1 cellular context compared by ENCODE assay signal in genomic region chr3:49535971-49536874, GRCh38.
TF ChIP-seq lines count a peak whose summit lies in the region.

No MANE protein-coding gene starts in this region.

TF ChIP-seq in H1, 55 proteins besides CTCF, POLR2A, EP300 and RAD21:
- no peak for TF ChIP-seq EZH2 (IDR thresholded peaks at IDR 0.05; ENCODE audit: low read depth, low read length, severe bottlenecking)
- TF ChIP-seq YY1 (IDR thresholded peaks at IDR 0.05; ENCODE audit: low read depth, low read length): no peak
- no peak for TF ChIP-seq BCL11A (IDR thresholded peaks at IDR 0.05; ENCODE audit: low read depth in 2 of 2, low read length in 2 of 2)
- no peak for TF ChIP-seq CHD2 (IDR thresholded peaks at IDR 0.05; ENCODE audit: low read length)
- TF ChIP-seq, protein P1, sequence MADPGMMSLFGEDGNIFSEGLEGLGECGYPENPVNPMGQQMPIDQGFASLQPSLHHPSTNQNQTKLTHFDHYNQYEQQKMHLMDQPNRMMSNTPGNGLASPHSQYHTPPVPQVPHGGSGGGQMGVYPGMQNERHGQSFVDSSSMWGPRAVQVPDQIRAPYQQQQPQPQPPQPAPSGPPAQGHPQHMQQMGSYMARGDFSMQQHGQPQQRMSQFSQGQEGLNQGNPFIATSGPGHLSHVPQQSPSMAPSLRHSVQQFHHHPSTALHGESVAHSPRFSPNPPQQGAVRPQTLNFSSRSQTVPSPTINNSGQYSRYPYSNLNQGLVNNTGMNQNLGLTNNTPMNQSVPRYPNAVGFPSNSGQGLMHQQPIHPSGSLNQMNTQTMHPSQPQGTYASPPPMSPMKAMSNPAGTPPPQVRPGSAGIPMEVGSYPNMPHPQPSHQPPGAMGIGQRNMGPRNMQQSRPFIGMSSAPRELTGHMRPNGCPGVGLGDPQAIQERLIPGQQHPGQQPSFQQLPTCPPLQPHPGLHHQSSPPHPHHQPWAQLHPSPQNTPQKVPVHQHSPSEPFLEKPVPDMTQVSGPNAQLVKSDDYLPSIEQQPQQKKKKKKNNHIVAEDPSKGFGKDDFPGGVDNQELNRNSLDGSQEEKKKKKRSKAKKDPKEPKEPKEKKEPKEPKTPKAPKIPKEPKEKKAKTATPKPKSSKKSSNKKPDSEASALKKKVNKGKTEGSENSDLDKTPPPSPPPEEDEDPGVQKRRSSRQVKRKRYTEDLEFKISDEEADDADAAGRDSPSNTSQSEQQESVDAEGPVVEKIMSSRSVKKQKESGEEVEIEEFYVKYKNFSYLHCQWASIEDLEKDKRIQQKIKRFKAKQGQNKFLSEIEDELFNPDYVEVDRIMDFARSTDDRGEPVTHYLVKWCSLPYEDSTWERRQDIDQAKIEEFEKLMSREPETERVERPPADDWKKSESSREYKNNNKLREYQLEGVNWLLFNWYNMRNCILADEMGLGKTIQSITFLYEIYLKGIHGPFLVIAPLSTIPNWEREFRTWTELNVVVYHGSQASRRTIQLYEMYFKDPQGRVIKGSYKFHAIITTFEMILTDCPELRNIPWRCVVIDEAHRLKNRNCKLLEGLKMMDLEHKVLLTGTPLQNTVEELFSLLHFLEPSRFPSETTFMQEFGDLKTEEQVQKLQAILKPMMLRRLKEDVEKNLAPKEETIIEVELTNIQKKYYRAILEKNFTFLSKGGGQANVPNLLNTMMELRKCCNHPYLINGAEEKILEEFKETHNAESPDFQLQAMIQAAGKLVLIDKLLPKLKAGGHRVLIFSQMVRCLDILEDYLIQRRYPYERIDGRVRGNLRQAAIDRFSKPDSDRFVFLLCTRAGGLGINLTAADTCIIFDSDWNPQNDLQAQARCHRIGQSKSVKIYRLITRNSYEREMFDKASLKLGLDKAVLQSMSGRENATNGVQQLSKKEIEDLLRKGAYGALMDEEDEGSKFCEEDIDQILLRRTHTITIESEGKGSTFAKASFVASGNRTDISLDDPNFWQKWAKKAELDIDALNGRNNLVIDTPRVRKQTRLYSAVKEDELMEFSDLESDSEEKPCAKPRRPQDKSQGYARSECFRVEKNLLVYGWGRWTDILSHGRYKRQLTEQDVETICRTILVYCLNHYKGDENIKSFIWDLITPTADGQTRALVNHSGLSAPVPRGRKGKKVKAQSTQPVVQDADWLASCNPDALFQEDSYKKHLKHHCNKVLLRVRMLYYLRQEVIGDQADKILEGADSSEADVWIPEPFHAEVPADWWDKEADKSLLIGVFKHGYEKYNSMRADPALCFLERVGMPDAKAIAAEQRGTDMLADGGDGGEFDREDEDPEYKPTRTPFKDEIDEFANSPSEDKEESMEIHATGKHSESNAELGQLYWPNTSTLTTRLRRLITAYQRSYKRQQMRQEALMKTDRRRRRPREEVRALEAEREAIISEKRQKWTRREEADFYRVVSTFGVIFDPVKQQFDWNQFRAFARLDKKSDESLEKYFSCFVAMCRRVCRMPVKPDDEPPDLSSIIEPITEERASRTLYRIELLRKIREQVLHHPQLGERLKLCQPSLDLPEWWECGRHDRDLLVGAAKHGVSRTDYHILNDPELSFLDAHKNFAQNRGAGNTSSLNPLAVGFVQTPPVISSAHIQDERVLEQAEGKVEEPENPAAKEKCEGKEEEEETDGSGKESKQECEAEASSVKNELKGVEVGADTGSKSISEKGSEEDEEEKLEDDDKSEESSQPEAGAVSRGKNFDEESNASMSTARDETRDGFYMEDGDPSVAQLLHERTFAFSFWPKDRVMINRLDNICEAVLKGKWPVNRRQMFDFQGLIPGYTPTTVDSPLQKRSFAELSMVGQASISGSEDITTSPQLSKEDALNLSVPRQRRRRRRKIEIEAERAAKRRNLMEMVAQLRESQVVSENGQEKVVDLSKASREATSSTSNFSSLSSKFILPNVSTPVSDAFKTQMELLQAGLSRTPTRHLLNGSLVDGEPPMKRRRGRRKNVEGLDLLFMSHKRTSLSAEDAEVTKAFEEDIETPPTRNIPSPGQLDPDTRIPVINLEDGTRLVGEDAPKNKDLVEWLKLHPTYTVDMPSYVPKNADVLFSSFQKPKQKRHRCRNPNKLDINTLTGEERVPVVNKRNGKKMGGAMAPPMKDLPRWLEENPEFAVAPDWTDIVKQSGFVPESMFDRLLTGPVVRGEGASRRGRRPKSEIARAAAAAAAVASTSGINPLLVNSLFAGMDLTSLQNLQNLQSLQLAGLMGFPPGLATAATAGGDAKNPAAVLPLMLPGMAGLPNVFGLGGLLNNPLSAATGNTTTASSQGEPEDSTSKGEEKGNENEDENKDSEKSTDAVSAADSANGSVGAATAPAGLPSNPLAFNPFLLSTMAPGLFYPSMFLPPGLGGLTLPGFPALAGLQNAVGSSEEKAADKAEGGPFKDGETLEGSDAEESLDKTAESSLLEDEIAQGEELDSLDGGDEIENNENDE (IDR thresholded peaks at IDR 0.05; ENCODE audit: insufficient replicate concordance, low read length): no peak
- TF ChIP-seq SAP30 (IDR thresholded peaks at IDR 0.05; ENCODE audit: insufficient read depth, insufficient replicate concordance, low read length): no peak
- no peak for TF ChIP-seq SP1 (IDR thresholded peaks at IDR 0.05; ENCODE audit: low read depth, low read length)
